In genomic region chr10:98384531-98385133, GRCh38 we compare ENCODE assay signal across 26 cellular contexts. TPM values are rescaled to one million over a fixed set of nuclear protein-coding genes. Genes with fewer than 3 reads are reported as not detected.
DNase-seq lines count a peak whose midpoint lies in the region; ATAC-seq, FAIRE-seq and TF ChIP-seq lines count a peak whose summit lies in the region.
"Had no signal": no experiment of that assay in that cellular context is flagged by ENCODE, and none has a peak within 500 bp of the region (broad histone marks: within the 10 kb centered on the region; RNA-seq: fewer than 3 reads in every experiment).

No MANE protein-coding gene starts in this region.

- H3K4me2 ChIP-seq in H1 (ENCODE audit: insufficient read depth in 1 of 2, low read depth in 2 of 2, low read length in 2 of 2), result no peak overlapping the region

- no peak overlapping the region for H3K4ac ChIP-seq in H1 (replicated peaks; ENCODE audit: insufficient read length, low read depth, low read length)

- H4K5ac ChIP-seq in H1 (ENCODE audit: insufficient read length, low read depth, low read length), result no peak overlapping the region

- H2BK12ac ChIP-seq in H1 (ENCODE audit: low read depth, low read length), result no peak overlapping the region

- no peak for TF ChIP-seq POLR2A in H1 (IDR thresholded peaks at IDR 0.05; ENCODE audit: control extremely low read depth in 1 of 2, low read depth in 2 of 2, low read length in 2 of 2)

- H2BK15ac ChIP-seq in H1 (ENCODE audit: low read length), result no peak overlapping the region

- H3K27ac ChIP-seq in H1 (ENCODE audit: low read depth, low read length), result no peak overlapping the region
- H3K27ac ChIP-seq: HL-60, RWPE1 had no signal

- H3K36me3 ChIP-seq in H1 (ENCODE audit: control insufficient read depth in 2 of 4, insufficient read depth in 4 of 4, low read length in 3 of 4) (no peaks in the 10 kb centered on the region), MG63 (peaks cover 2% of the 10 kb centered on the region; the same call in 1 of the 2 replicates)
- H3K36me3 ChIP-seq: BE2C had no signal

- H3K4me3 ChIP-seq in H1 (ENCODE audit: extremely low read depth in 1 of 4, insufficient read depth in 2 of 4, low read depth in 3 of 4, low read length in 4 of 4) (no peak overlapping the region), MG63 (no peak overlapping the region)

- H2AFZ ChIP-seq in H1 (ENCODE audit: low read length), result no peak overlapping the region

- no peak overlapping the region for H3K9ac ChIP-seq in H1 (replicated peaks in 1 of 4; ENCODE audit: extremely low read depth in 1 of 4, low read depth in 3 of 4, low read length in 3 of 4)

- no peaks in the 10 kb centered on the region for H3K79me1 ChIP-seq in H1 (ENCODE audit: low read depth, low read length)

- DNase-seq in SKM-1 treated with dmso at 0.1 percent for 144 hours (lab: John Stamatoyannopoulos, UW; ENCODE audit: unreplicated experiment), result peak; percentile 17
- DNase-seq in SKM-1 (lab: John Stamatoyannopoulos, UW; ENCODE audit: unreplicated experiment), result no peak
- DNase-seq in H1 (ENCODE audit: low read depth in 1 of 2, low spot score in 2 of 2), result no peak
- DNase-seq in mesenteric fat pad (ENCODE audit: low spot score), result peak; percentile 87
- DNase-seq in MG63, result no peak
- DNase-seq in left colon, result no peak
- DNase-seq: 8988T, ACHN, BE2C, Calu3, DMS79 treated with DMSO at 0.1 percent for 48 hours, GF-D8, GOT3, HCEC 1CT, Karpas-422, NCI-H1048, NCI-H1417, NCI-H1694, NCI-H2081, NCI-H2227 treated with DMSO at 0.1 percent for 48 hours, NCI-H526 treated with DMSO at 0.1 percent for 48 hours, SHP77 had no signal

- no peak overlapping the region for H2AK5ac ChIP-seq in H1 (ENCODE audit: low read depth, low read length)

- TF ChIP-seq RAD21 in H1 (IDR thresholded peaks at IDR 0.05 in 1 of 2, conservative IDR thresholded peaks at IDR 0.05 in 1 of 2; ENCODE audit: low read depth in 2 of 2, low read length in 2 of 2), result no peak

- no peak overlapping the region for H3K56ac ChIP-seq in H1 (replicated peaks; ENCODE audit: insufficient read length, low read depth, low read length)

- no peak overlapping the region for H3K14ac ChIP-seq in H1 (ENCODE audit: insufficient read length)

- no peak overlapping the region for H2BK120ac ChIP-seq in H1 (replicated peaks; ENCODE audit: low read depth, low read length)

- no peaks in the 10 kb centered on the region for H3K9me3 ChIP-seq in H1 (ENCODE audit: insufficient read depth in 2 of 2, low read depth in 1 of 2, low read length in 1 of 2)
- H3K9me3 ChIP-seq in MG63, result no peaks in the 10 kb centered on the region
- H3K9me3 ChIP-seq: BE2C had no signal

- no peak overlapping the region for H2BK5ac ChIP-seq in H1 (ENCODE audit: low read depth, low read length)

- peaks cover 2 to 6% (median 4%) of the 10 kb centered on the region in 4 experiments; a peak in 3 of 7 replicates for H3K4me1 ChIP-seq in H1 (replicated peaks in 1 of 4; ENCODE audit: control insufficient read depth in 3 of 4, insufficient read depth in 4 of 4, low read length in 3 of 4)
- H3K4me1 ChIP-seq: BE2C had no signal

- POLR2A ChIA-PET in H1 (lab: Charles Lee; ENCODE audit: partially characterized antibody), result interaction anchor here (1.0 kb wide), 1 partner anchor 23 kb away, joined by 3 read pairs; no protein-coding TSS in a partner anchor

- TF ChIP-seq EP300 in H1 (IDR thresholded peaks at IDR 0.05; ENCODE audit: borderline replicate concordance in 1 of 2, low read depth in 2 of 2, low read length in 2 of 2), result no peak

- WGBS in H1 (ENCODE audit: extremely low coverage in 1 of 2, insufficient coverage in 1 of 2, insufficient read length in 1 of 2, insufficient replicate concordance in 2 of 2, low coverage in 1 of 2, low lambda C conversion rate in 2 of 2, missing lambda C conversion rate in 1 of 2), 2 experiments, result 98% methylated on average over 9 of the region's 9 CpGs; no CpG with 5 or more reads in 1 of the 2 experiments

- no peaks in the 10 kb centered on the region for H3K23me2 ChIP-seq in H1 (ENCODE audit: low read depth, low read length)

- H4K91ac ChIP-seq in H1 (replicated peaks; ENCODE audit: insufficient read length, low read length), result no peak overlapping the region

- no peak overlapping the region for H3K23ac ChIP-seq in H1 (ENCODE audit: insufficient read length)

- TF ChIP-seq CTCF in H1 (IDR thresholded peaks at IDR 0.05; ENCODE audit: control extremely low read depth in 1 of 3, insufficient read depth in 1 of 3, low read depth in 1 of 3, low read length in 3 of 3), result no peak

- H3K27me3 ChIP-seq in H1 (replicated peaks in 1 of 4; ENCODE audit: control insufficient read depth in 3 of 4, extremely low read depth in 1 of 4, insufficient read depth in 3 of 4, low read length in 3 of 4), result no peaks in the 10 kb centered on the region
- H3K27me3 ChIP-seq in MG63, result no peaks in the 10 kb centered on the region
- H3K27me3 ChIP-seq: BE2C had no signal

- no peak overlapping the region for H3K18ac ChIP-seq in H1 (ENCODE audit: extremely low read depth, low read length)

- ATAC-seq in GM18519 (IDR thresholded peaks at IDR 0.05; ENCODE audit: low FRiP score, unreplicated experiment) (no peak), left colon (no peak)

- no peak overlapping the region for H2BK20ac ChIP-seq in H1 (ENCODE audit: low read length)

- intact Hi-C loops in left colon (cut with DNase I, micrococcal nuclease), result no loop called here

- FAIRE-seq in H1 (lab: Jason Lieb, UNC), result no peak
- FAIRE-seq: GM12891 had no signal

- no peaks in the 10 kb centered on the region for H3K79me2 ChIP-seq in H1 (ENCODE audit: control insufficient read depth in 1 of 2, insufficient read depth in 2 of 2, low read length in 2 of 2)

- H4K8ac ChIP-seq in H1 (ENCODE audit: extremely low read depth, insufficient read depth, low read length), result peak overlapping the region; percentile 37; the same call in 1 of the 2 replicates

- no peaks in the 10 kb centered on the region for H4K20me1 ChIP-seq in H1 (replicated peaks in 1 of 2; ENCODE audit: control insufficient read depth in 1 of 2, insufficient read depth in 2 of 2, low read length in 2 of 2)

- CTCF ChIA-PET in H1 (lab: Charles Lee; ENCODE audit: partially characterized antibody), result interaction anchor here (0.6 to 1.6 kb wide), 3 partner anchors 10 to 196 kb away, joined by 3 to 6 read pairs (median 4); no protein-coding TSS in a partner anchor

TF ChIP-seq in H1, 55 proteins besides CTCF, POLR2A, EP300 and RAD21:
- no peak for TF ChIP-seq SP1 (IDR thresholded peaks at IDR 0.05; ENCODE audit: low read depth, low read length)
- TF ChIP-seq SUZ12 (IDR thresholded peaks at IDR 0.05; ENCODE audit: low read length), result no peak
- TF ChIP-seq CREB1 (IDR thresholded peaks at IDR 0.05), result no peak
- TF ChIP-seq RFX5 (IDR thresholded peaks at IDR 0.05; ENCODE audit: borderline replicate concordance, low read depth, low read length), result no peak
- TF ChIP-seq RBBP5 (IDR thresholded peaks at IDR 0.05; ENCODE audit: borderline replicate concordance, low read depth, low read length), result no peak
- no peak for TF ChIP-seq CTBP2 (IDR thresholded peaks at IDR 0.05; ENCODE audit: borderline replicate concordance, insufficient read depth, insufficient read length, low read length)
- no peak for TF ChIP-seq TAF7 (optimal IDR thresholded peaks at IDR 0.05; ENCODE audit: borderline replicate concordance, low read depth, low read length)
- TF ChIP-seq EZH2 (IDR thresholded peaks at IDR 0.05; ENCODE audit: low read depth, low read length, severe bottlenecking), result no peak
- TF ChIP-seq CEBPB (IDR thresholded peaks at IDR 0.05; ENCODE audit: low read depth, low read length), result no peak
- no peak for TF ChIP-seq JUND (IDR thresholded peaks at IDR 0.05; ENCODE audit: low read length)

RNA-seq across cellular contexts. Expression of gene PYROXD2, which starts 30.4 kb away (rescaled TPM):
- total RNA-seq in H1 (2021; fragmentation: NEBNext Ultra II Directional; extraction: Animal tissue kit (Norgen Biotek cat#: 25700)), result 3.2 and 4.2 TPM in 2 replicates
- 4.2 and 5.4 TPM in 2 replicates for polyA plus RNA-seq in H1 (2011; rRNA removed)
- polyA plus RNA-seq in H1 (2011; cell fraction: cytosol; rRNA removed), result 5.1 TPM
- polyA plus RNA-seq in H1 (2011; cell fraction: nucleus; rRNA removed), result 17.2 TPM
- 1.9 to 4.6 TPM (median 3.9 TPM) in 4 replicates for polyA plus RNA-seq in H1 (2012, experiment 1 of 2)
- polyA plus RNA-seq in H1 (2012, experiment 2 of 2), result 7.6 TPM
- 2.6 TPM for polyA plus RNA-seq in H1 (2013, experiment 1 of 2)
- 1.7 TPM for polyA plus RNA-seq in H1 (2013, experiment 2 of 2)
- polyA minus RNA-seq in H1 (2011; rRNA and poly(A)+ RNA removed), result 2.1 TPM in 2 replicates
- polyA minus RNA-seq in H1 (2011; cell fraction: cytosol; rRNA and poly(A)+ RNA removed), result 8.9 TPM
- polyA minus RNA-seq in H1 (2011; cell fraction: nucleus; rRNA and poly(A)+ RNA removed), result 4.9 TPM
- total RNA-seq in mesenteric fat pad (22.4 TPM), left colon (10 to 100 TPM in 1 of 2 donors, 1 to 10 TPM in 1; 6.0 to 13.4 TPM)
- total RNA-seq in MG63 (2014; rRNA removed; shearing (Covaris generic); ENCODE audit: low replicate concordance), result 1.6 and 1.8 TPM in 2 replicates

Comparison
In these comparisons a context has a peak if more than half of its experiments do, and no peak if none do; other contexts are left out.
1. DNase-seq: peak in SKM-1 treated with dmso at 0.1 percent for 144 hours (single experiment) and mesenteric fat pad (single experiment); none in SKM-1 (single experiment), H1 (0 of 2), MG63 (single experiment) and left colon (0 of 2).